ENCODE assay signal across 20 cellular contexts in the genomic region with DNA sequence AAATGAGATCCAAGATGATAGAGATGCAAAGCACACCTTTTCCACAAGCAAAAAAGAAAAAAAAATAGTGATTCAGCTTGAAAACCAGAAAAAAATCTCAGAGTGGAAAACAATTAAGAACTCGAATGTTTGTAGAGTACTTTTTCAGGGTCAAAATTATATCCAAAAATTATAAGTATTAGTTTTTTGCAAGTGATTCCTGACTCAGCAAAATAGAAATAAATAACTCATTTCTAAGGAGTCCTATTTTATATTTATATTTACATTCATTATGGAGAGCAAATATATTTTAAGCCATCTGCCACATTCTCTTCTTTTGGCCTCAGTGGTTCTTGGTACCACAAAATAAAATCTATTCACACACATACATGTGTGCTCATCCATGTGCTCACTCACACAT.
DNase-seq lines count a peak whose midpoint lies in the region; ATAC-seq, FAIRE-seq and TF ChIP-seq lines count a peak whose summit lies in the region.
"Had no signal": no experiment of that assay in that cellular context is flagged by ENCODE, and none has a peak within 500 bp of the region (broad histone marks: within the 10 kb centered on the region; RNA-seq: fewer than 3 reads in every experiment).

No MANE protein-coding gene starts in this region.

- ATAC-seq in A549: no peak
- ATAC-seq in IMR-90 (ENCODE audit: low read depth): no peak
- no peak for ATAC-seq in K562
- no peak for ATAC-seq in HG03565 (IDR thresholded peaks at IDR 0.05; ENCODE audit: unreplicated experiment)
- ATAC-seq: CD8-positive, alpha-beta T cell; GM12878 had no signal

- no peak overlapping the region for H2BK20ac ChIP-seq in IMR-90 (ENCODE audit: low read depth, low read length)

- no peaks in the 10 kb centered on the region for H3K36me3 ChIP-seq in IMR-90 (ENCODE audit: control insufficient read depth, insufficient read depth, low read length)
- H3K36me3 ChIP-seq in K562 (ENCODE audit: control insufficient read depth, insufficient read depth, low read length): no peaks in the 10 kb centered on the region
- H3K36me3 ChIP-seq: BLaER1 treated with 17β-estradiol and CSF1 and Interleukin-3, amounts not matched to agents 10 nM and 100 nM had no signal

- 78% methylated on average over 1 of the region's 1 CpG for WGBS in A549 (ENCODE audit: missing lambda C conversion rate)
- WGBS in IMR-90 (ENCODE audit: extremely low coverage in 2 of 2, insufficient read length in 1 of 2), 2 experiments: no CpG with 5 or more reads among the region's 1 CpG
- WGBS in K562 (ENCODE audit: insufficient coverage, low coverage, missing lambda C conversion rate): 0% methylated on average over 1 of the region's 1 CpG

- no peak overlapping the region for H2AK9ac ChIP-seq in IMR-90 (replicated peaks; ENCODE audit: low read depth, low read length, poor library complexity)

- H3K27me3 ChIP-seq in IMR-90 (ENCODE audit: control insufficient read depth, insufficient read depth, low read length) (no peaks in the 10 kb centered on the region), K562 (ENCODE audit: control insufficient read depth in 2 of 2, insufficient read depth in 2 of 2, low read length in 2 of 2) (no peaks in the 10 kb centered on the region)
- H3K27me3 ChIP-seq: BLaER1 treated with 17β-estradiol and CSF1 and Interleukin-3, amounts not matched to agents 10 nM and 100 nM had no signal

- no peak for TF ChIP-seq POLR2A in A549 (IDR thresholded peaks at IDR 0.05; ENCODE audit: low read length)
- no peak for TF ChIP-seq POLR2A in IMR-90 (IDR thresholded peaks at IDR 0.05; ENCODE audit: low read depth, low read length)
- TF ChIP-seq POLR2A in K562 (conservative IDR thresholded peaks at IDR 0.05): no peak

- H3K9ac ChIP-seq in IMR-90 (ENCODE audit: low read depth, low read length) (no peak overlapping the region), K562 (ENCODE audit: insufficient read depth in 1 of 2, low read depth in 2 of 2, low read length in 2 of 2) (no peak overlapping the region)
- H3K9ac ChIP-seq: BLaER1 treated with 17β-estradiol and CSF1 and Interleukin-3, amounts not matched to agents 10 nM and 100 nM had no signal

- H4K20me1 ChIP-seq in IMR-90 (ENCODE audit: insufficient read depth, low read length): no peaks in the 10 kb centered on the region
- no peaks in the 10 kb centered on the region for H4K20me1 ChIP-seq in K562 (replicated peaks; ENCODE audit: control insufficient read depth, insufficient read depth, low read length)
- H4K20me1 ChIP-seq: BLaER1 treated with 17β-estradiol and CSF1 and Interleukin-3, amounts not matched to agents 10 nM and 100 nM had no signal

- no peak overlapping the region for H3K4me3 ChIP-seq in A549
- H3K4me3 ChIP-seq in IMR-90 (ENCODE audit: insufficient read depth, low read depth, low read length): no peak overlapping the region
- no peak overlapping the region for H3K4me3 ChIP-seq in K562
- H3K4me3 ChIP-seq: BLaER1 treated with 17β-estradiol and CSF1 and Interleukin-3, amounts not matched to agents 10 nM and 100 nM; GM12878 had no signal

- dilution Hi-C loops in IMR-90 (cut with HindIII; ENCODE audit: low sequenced_read_pairs, unreplicated experiment): no loop called here

- no peaks in the 10 kb centered on the region for H3K79me2 ChIP-seq in K562 (ENCODE audit: control insufficient read depth, insufficient read depth, low read length)

- H4K91ac ChIP-seq in IMR-90 (ENCODE audit: insufficient read depth, low read depth, low read length): no peak overlapping the region

- TF ChIP-seq CTCF in A549 (IDR thresholded peaks at IDR 0.05): no peak
- no peak for TF ChIP-seq CTCF in IMR-90 (conservative IDR thresholded peaks at IDR 0.05; ENCODE audit: low read depth, low read length)
- no peak for TF ChIP-seq CTCF in K562 (IDR thresholded peaks at IDR 0.05 in 2 of 3, conservative IDR thresholded peaks at IDR 0.05 in 1 of 3; ENCODE audit: insufficient read depth in 2 of 3, low read depth in 1 of 3, low read length in 3 of 3)

- intact Hi-C loops in IMR-90 (cut with micrococcal nuclease): no loop called here
- intact Hi-C loops in K562 (cut with micrococcal nuclease): no loop called here

- H3K23ac ChIP-seq in IMR-90 (ENCODE audit: low read depth, low read length): no peak overlapping the region

- H3K14ac ChIP-seq in IMR-90 (replicated peaks; ENCODE audit: low read depth, low read length): no peak overlapping the region

- POLR2A ChIA-PET in A549 (lab: Yijun Ruan, JAX) (no interaction called here), IMR-90 (lab: Charles Lee; ENCODE audit: unreplicated experiment) (no interaction called here), K562 (lab: Yijun Ruan, JAX) (no interaction called here)

- BruUV-seq in IMR-90 (replicated peaks; lab: Mats Ljungman, UMichigan): no TSS peak
- BruUV-seq in K562 (replicated peaks; lab: Mats Ljungman, UMichigan): no TSS peak

- H3K9me3 ChIP-seq in A549: no peaks in the 10 kb centered on the region
- H3K9me3 ChIP-seq in IMR-90 (ENCODE audit: control insufficient read depth, insufficient read depth, low read length): no peaks in the 10 kb centered on the region
- H3K9me3 ChIP-seq in K562 (replicated peaks; ENCODE audit: control insufficient read depth, insufficient read depth, low read depth, low read length): no peaks in the 10 kb centered on the region
- H3K9me3 ChIP-seq: BLaER1 treated with 17β-estradiol and CSF1 and Interleukin-3, amounts not matched to agents 10 nM and 100 nM; Caco-2 had no signal

- H3K56ac ChIP-seq in IMR-90 (ENCODE audit: extremely low read depth, insufficient read depth, low read length): no peak overlapping the region

- no peak for TF ChIP-seq RAD21 in A549 (conservative IDR thresholded peaks at IDR 0.05 in 1 of 2, IDR thresholded peaks at IDR 0.05 in 1 of 2)
- TF ChIP-seq RAD21 in IMR-90 (IDR thresholded peaks at IDR 0.05; ENCODE audit: low read length): no peak
- no peak for TF ChIP-seq RAD21 in K562 (CRISPR knock-in tag; conservative IDR thresholded peaks at IDR 0.05 in 1 of 2, IDR thresholded peaks at IDR 0.05 in 1 of 2)

- H4K8ac ChIP-seq in IMR-90 (ENCODE audit: low read depth in 2 of 2, low read length in 2 of 2): no peak overlapping the region

- FAIRE-seq in A549 (lab: Jason Lieb, UNC) (no peak), K562 (lab: Jason Lieb, UNC) (no peak)
- FAIRE-seq: D721Med, GM12878, GM12892, GM18507 had no signal

- H3K9me1 ChIP-seq in IMR-90 (ENCODE audit: insufficient read depth, low read length): no peaks in the 10 kb centered on the region
- H3K9me1 ChIP-seq in K562 (ENCODE audit: control insufficient read depth, insufficient read depth, low read length): no peaks in the 10 kb centered on the region

- no peaks in the 10 kb centered on the region for H3K79me1 ChIP-seq in IMR-90 (ENCODE audit: low read depth in 1 of 2, low read length in 2 of 2)

- H3K4me1 ChIP-seq in A549 (no peaks in the 10 kb centered on the region), IMR-90 (ENCODE audit: control insufficient read depth, insufficient read depth, low read length) (no peaks in the 10 kb centered on the region), K562 (replicated peaks in 1 of 2; ENCODE audit: control insufficient read depth in 2 of 2, insufficient read depth in 2 of 2, low read length in 2 of 2) (no peaks in the 10 kb centered on the region)
- H3K4me1 ChIP-seq: BLaER1 treated with 17β-estradiol and CSF1 and Interleukin-3, amounts not matched to agents 10 nM and 100 nM; Caco-2 had no signal

- no peak overlapping the region for H2BK15ac ChIP-seq in IMR-90 (ENCODE audit: low read depth, low read length)

- no peak overlapping the region for H3K4me2 ChIP-seq in A549
- no peak overlapping the region for H3K4me2 ChIP-seq in IMR-90 (ENCODE audit: low read depth, low read length)
- no peak overlapping the region for H3K4me2 ChIP-seq in K562 (ENCODE audit: insufficient read depth, low read length)
- H3K4me2 ChIP-seq: BLaER1 treated with 17β-estradiol and CSF1 and Interleukin-3, amounts not matched to agents 10 nM and 100 nM had no signal

- no peak overlapping the region for H2AK5ac ChIP-seq in IMR-90 (ENCODE audit: low read depth, low read length)

- no peak overlapping the region for H3K4ac ChIP-seq in IMR-90 (ENCODE audit: low read depth, low read length)

- no peak overlapping the region for H2BK120ac ChIP-seq in IMR-90 (ENCODE audit: low read depth, low read length)

- in situ Hi-C loops in IMR-90 (cut with MboI; ENCODE audit: low sequenced_read_pairs) (no loop called here), K562 (cut with MboI) (no loop called here)

- no peak overlapping the region for H3K27ac ChIP-seq in A549
- H3K27ac ChIP-seq in IMR-90 (ENCODE audit: insufficient read depth, low read length): no peak overlapping the region
- H3K27ac ChIP-seq in K562 (ENCODE audit: extremely low read depth, low read depth, low read length): no peak overlapping the region
- H3K27ac ChIP-seq: BLaER1 treated with 17β-estradiol and CSF1 and Interleukin-3, amounts not matched to agents 10 nM and 100 nM; C4-2B had no signal

- no peak overlapping the region for H2BK5ac ChIP-seq in IMR-90 (ENCODE audit: low read depth, low read length, poor library complexity, severe bottlenecking)

- DNase-seq in A549 (ENCODE audit: low read depth in 1 of 2, low spot score in 1 of 2) (no peak), IMR-90 (no peak), K562 (ENCODE audit: extremely low read depth in 1 of 4, low spot score in 3 of 4) (no peak), NAMALWA (ENCODE audit: low spot score) (no peak), GM03348 (ENCODE audit: low spot score) (no peak)
- DNase-seq: 8988T; AML-193; Caco-2; Calu3; CD4-positive, alpha-beta T cell; CD8-positive, alpha-beta T cell; DMS79 treated with DMSO at 0.1 percent for 48 hours; GF-D8 had no signal

- CTCF ChIA-PET in A549 (lab: Yijun Ruan, JAX) (no interaction called here), IMR-90 (lab: Yijun Ruan, JAX) (no interaction called here), K562 (lab: Yijun Ruan, JAX; ENCODE audit: low intra/inter-chr PET ratio) (no interaction called here)

- H3K18ac ChIP-seq in IMR-90 (ENCODE audit: low read depth, low read length): no peak overlapping the region

- TF ChIP-seq EP300 in A549 (IDR thresholded peaks at IDR 0.05): no peak
- no peak for TF ChIP-seq EP300 in K562 (IDR thresholded peaks at IDR 0.05; ENCODE audit: low read length)

- no peak overlapping the region for H4K5ac ChIP-seq in IMR-90 (ENCODE audit: low read depth, low read length)

- H2AFZ ChIP-seq in IMR-90 (replicated peaks; ENCODE audit: low read length, poor library complexity) (no peak overlapping the region), K562 (ENCODE audit: low read depth, low read length) (no peak overlapping the region)

TF ChIP-seq in A549, 52 proteins besides CTCF, POLR2A, EP300 and RAD21:
- TF ChIP-seq MAFK (IDR thresholded peaks at IDR 0.05; ENCODE audit: partially characterized antibody) (peak; percentile 79), SREBF2 (IDR thresholded peaks at IDR 0.05) (no peak)

TF ChIP-seq in IMR-90, 13 proteins besides CTCF, POLR2A, EP300 and RAD21:
- TF ChIP-seq MAFK (IDR thresholded peaks at IDR 0.05; ENCODE audit: low read depth, low read length) (peak; percentile 91), NFE2L2 (IDR thresholded peaks at IDR 0.05; ENCODE audit: low read depth, low read length) (no peak), BHLHE40 (IDR thresholded peaks at IDR 0.05; ENCODE audit: low read depth, low read length) (no peak)

TF ChIP-seq in K562, 482 proteins besides CTCF, POLR2A, EP300 and RAD21 (continues in another document):
- no peak for TF ChIP-seq NFIX (CRISPR knock-in tag; IDR thresholded peaks at IDR 0.05; ENCODE audit: low read depth)
- peak; percentile 43; the same call in 1 of the 2 replicates for TF ChIP-seq MAFF (IDR thresholded peaks at IDR 0.05; ENCODE audit: low read length)
